8 cellular contexts compared by ENCODE assay signal in the genomic region with DNA sequence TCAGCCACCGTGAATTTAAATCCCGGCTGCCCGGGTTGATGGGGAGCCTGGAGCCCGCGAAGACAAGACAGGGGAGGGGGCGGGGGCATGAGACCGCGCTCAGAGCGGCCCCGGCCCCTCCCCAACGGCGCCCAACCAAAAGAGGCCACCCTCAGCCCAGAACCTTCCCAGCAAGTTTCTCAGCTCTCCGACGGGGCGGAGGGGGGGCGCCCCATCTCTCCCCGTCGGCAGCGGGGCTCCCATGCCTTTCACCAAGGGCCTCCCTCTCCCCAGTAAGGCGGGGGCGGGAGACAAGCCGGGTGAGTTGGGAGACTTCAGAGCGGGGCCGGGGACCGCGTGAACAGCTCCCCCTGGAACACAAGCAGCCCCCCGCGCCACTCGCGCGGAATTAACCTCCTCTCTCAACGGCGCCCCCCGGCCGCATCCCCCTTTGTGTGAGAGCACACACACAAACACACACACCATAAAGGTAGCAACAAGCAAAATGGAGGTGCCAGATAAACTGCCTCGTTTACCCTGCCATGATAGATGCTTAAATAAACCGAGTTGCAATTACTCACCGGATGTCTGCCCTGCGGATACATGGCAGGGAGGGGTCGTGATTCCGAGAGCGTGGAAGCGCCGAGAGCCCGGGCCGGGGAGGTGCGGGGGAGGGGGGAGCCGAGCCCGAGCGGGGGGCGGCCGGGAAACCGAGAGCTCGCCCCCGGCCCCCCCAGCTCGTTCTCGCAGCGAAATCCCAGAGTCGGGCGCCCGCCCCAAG. TPM values are rescaled to one million over a fixed set of nuclear protein-coding genes. Genes with fewer than 3 reads are reported as not detected.
DNase-seq lines count a peak whose midpoint lies in the region; ATAC-seq, FAIRE-seq and TF ChIP-seq lines count a peak whose summit lies in the region.

No MANE protein-coding gene starts in this region.

- peak; percentile 63 for DNase-seq in RPMI8226
- DNase-seq in activated naive CD8-positive, alpha-beta T cell treated with anti-CD3 and anti-CD28 coated beads, Interleukin-2, amount 10 ng/mL, durations not matched to agents 7 days and 5 days = peak; percentile 70
- DNase-seq in small intestine = peak; percentile 33
- DNase-seq in iPS-NIHi7 (ENCODE audit: extremely low spot score) = no peak

- no peaks in the 10 kb centered on the region for H3K27me3 ChIP-seq in small intestine (ENCODE audit: control insufficient read depth in 2 of 2, insufficient read depth in 2 of 2, low read length in 2 of 2)

- H3K36me3 Mint-ChIP-seq in activated naive CD8-positive, alpha-beta T cell treated with anti-CD3 and anti-CD28 coated beads, Interleukin-2, amount 10 ng/mL, durations not matched to agents 7 days and 5 days = peaks cover 28% of the 10 kb centered on the region

- no peaks in the 10 kb centered on the region for H3K9me3 ChIP-seq in small intestine (ENCODE audit: control insufficient read depth, low read depth)

- H3K4me1 Mint-ChIP-seq in activated naive CD8-positive, alpha-beta T cell treated with anti-CD3 and anti-CD28 coated beads, Interleukin-2, amount 10 ng/mL, durations not matched to agents 7 days and 5 days = peaks cover 44% of the 10 kb centered on the region

- TF ChIP-seq CTCF in 22Rv1 (IDR thresholded peaks at IDR 0.05) = no peak

- H3K27ac Mint-ChIP-seq in activated naive CD8-positive, alpha-beta T cell treated with anti-CD3 and anti-CD28 coated beads, Interleukin-2, amount 10 ng/mL, durations not matched to agents 7 days and 5 days = peak overlapping the region; percentile 96

- ATAC-seq in activated naive CD8-positive, alpha-beta T cell treated with anti-CD3 and anti-CD28 coated beads, Interleukin-2, amount 10 ng/mL, durations not matched to agents 7 days and 5 days (ENCODE audit: low read depth) = no peak
- ATAC-seq in HG03432 (IDR thresholded peaks at IDR 0.05; ENCODE audit: unreplicated experiment) = no peak

- peaks cover 2% of the 10 kb centered on the region for H3K27me3 Mint-ChIP-seq in activated naive CD8-positive, alpha-beta T cell treated with anti-CD3 and anti-CD28 coated beads, Interleukin-2, amount 10 ng/mL, durations not matched to agents 7 days and 5 days

- POLR2A ChIA-PET in activated naive CD8-positive, alpha-beta T cell treated with anti-CD3 and anti-CD28 coated beads, Interleukin-2, amount 10 ng/mL, durations not matched to agents 7 days and 5 days (lab: Charles Lee) = interaction anchor here (0.7 to 2.4 kb wide), 16 partner anchors 10 to 644 kb away, joined by 3 to 13 read pairs (median 3); partner anchors contain the start of gene RPLP1

- FAIRE-seq in small intestine (lab: Jason Lieb, UNC) = no peak

- peaks cover 4 to 25% of the 10 kb centered on the region in 2 donors for H3K4me1 ChIP-seq in small intestine (ENCODE audit: control insufficient read depth in 2 of 2, insufficient read depth in 1 of 2, low read depth in 1 of 2, low read length in 1 of 2)

- H3K27ac ChIP-seq in 22Rv1 (peak overlapping the region; percentile 96), small intestine (ENCODE audit: low read depth in 1 of 2, low read length in 1 of 2) (peak overlapping the region; percentile 85 to 98)

- H3K4me3 Mint-ChIP-seq in activated naive CD8-positive, alpha-beta T cell treated with anti-CD3 and anti-CD28 coated beads, Interleukin-2, amount 10 ng/mL, durations not matched to agents 7 days and 5 days = peak overlapping the region; percentile 97

- peak; percentile 29 for TF ChIP-seq POLR2A in GM15510 (IDR thresholded peaks at IDR 0.05; ENCODE audit: borderline replicate concordance, extremely low read depth, insufficient read length)

- WGBS in small intestine, 3 donors = 0 to 1% (median 1%) methylated on average over 55 to 61 of the region's 61 CpGs

- H3K4me3 ChIP-seq in iPS-11a (ENCODE audit: low read depth, low read length) = peak overlapping the region; percentile 91
- H3K4me3 ChIP-seq in small intestine (ENCODE audit: low read depth in 1 of 2, low read length in 2 of 2) = peak overlapping the region; percentile 90 to 95

- H3K36me3 ChIP-seq in small intestine (ENCODE audit: control insufficient read depth in 2 of 2, insufficient read depth in 2 of 2, low read length in 2 of 2) = no peaks in the 10 kb centered on the region

- no peaks in the 10 kb centered on the region for H3K9me3 Mint-ChIP-seq in activated naive CD8-positive, alpha-beta T cell treated with anti-CD3 and anti-CD28 coated beads, Interleukin-2, amount 10 ng/mL, durations not matched to agents 7 days and 5 days

RNA-seq across cellular contexts. Expression of gene TLE3, which starts 1.3 kb away (rescaled TPM):
- total RNA-seq in activated naive CD8-positive, alpha-beta T cell treated with anti-CD3 and anti-CD28 coated beads, Interleukin-2, amount 10 ng/mL, durations not matched to agents 7 days and 5 days = 10 to 100 TPM; 80.5 to 87.9 TPM
- 10 to 100 TPM; 14.3 to 22.2 (median 14.6) TPM for polyA plus RNA-seq in small intestine
